ENCODE assay signal across 29 cellular contexts in the genomic region with DNA sequence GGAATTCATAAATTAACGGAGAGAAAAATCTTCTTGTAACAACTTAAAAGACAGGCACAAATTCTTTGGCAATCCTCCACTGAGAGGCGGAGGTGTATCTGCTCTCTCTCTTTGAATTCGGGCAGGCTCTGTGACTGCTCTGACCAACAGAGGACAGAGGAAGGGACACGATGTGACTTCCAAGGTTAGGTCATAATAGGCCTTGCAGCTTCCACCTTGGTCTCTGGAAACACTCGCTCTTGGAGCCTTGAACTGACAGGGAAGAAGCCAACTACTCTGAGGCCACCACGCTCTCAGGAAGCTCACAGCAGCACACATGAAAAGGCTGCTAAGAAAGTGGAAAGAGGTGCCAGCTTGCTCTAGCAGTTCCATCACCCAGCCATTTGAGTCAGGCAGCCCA.
"Had no signal": no experiment of that assay in that cellular context is flagged by ENCODE, and none has a peak within 500 bp of the region (broad histone marks: within the 10 kb centered on the region; RNA-seq: fewer than 3 reads in every experiment).

No MANE protein-coding gene starts in this region.

- H3K27me3 ChIP-seq: brain microvascular endothelial cell, ovary, thyroid gland, upper lobe of right lung had no signal

- H3K27ac Mint-ChIP-seq: activated naive CD8-positive, alpha-beta T cell treated with anti-CD3 and anti-CD28 coated beads for 36 hours; activated T-helper 2 cell treated with anti-CD3 and anti-CD28 coated beads, Interferon-gamma antibody, Interleukin-2, Interleukin-4, amounts not matched to agents 10 μg/mL and 5 μg/mL and 100 μg/mL, durations not matched to agents 14 hours and 24 hours and 36 hours; nephron progenitor cell; stimulated activated memory B cell treated with anti-CD40 and anti-IgM and Interleukin-4, amounts not matched to agents 10 μg/mL and 1 μg/mL and 100 μg/mL, for 72 hours had no signal

- H3K4me1 Mint-ChIP-seq: stimulated activated memory B cell treated with anti-CD40 and anti-IgM and Interleukin-4, amounts not matched to agents 10 μg/mL and 1 μg/mL and 100 μg/mL, for 72 hours had no signal

- H3K4me3 ChIP-seq: lung, mucosa of descending colon, ovary, prostate gland, smooth muscle cell, thyroid gland, upper lobe of right lung had no signal

- H3K4me3 Mint-ChIP-seq: activated naive CD8-positive, alpha-beta T cell treated with anti-CD3 and anti-CD28 coated beads for 36 hours; nephron progenitor cell; stimulated activated memory B cell treated with anti-CD40 and anti-IgM and Interleukin-4, amounts not matched to agents 10 μg/mL and 1 μg/mL and 100 μg/mL, for 72 hours; stimulated activated naive CD8-positive, alpha-beta T cell treated with anti-CD3 and anti-CD28 coated beads, Interleukin-15, amount 100 ng/mL, for 72 hours had no signal

- H3K36me3 ChIP-seq: ovary had no signal

- H3K9me3 Mint-ChIP-seq: activated naive CD8-positive, alpha-beta T cell treated with anti-CD3 and anti-CD28 coated beads for 36 hours; activated T-helper 2 cell treated with anti-CD3 and anti-CD28 coated beads, Interferon-gamma antibody, Interleukin-2, Interleukin-4, amounts not matched to agents 10 μg/mL and 5 μg/mL and 100 μg/mL, durations not matched to agents 14 hours and 24 hours and 36 hours; nephron progenitor cell; stimulated activated memory B cell treated with anti-CD40 and anti-IgM and Interleukin-4, amounts not matched to agents 10 μg/mL and 1 μg/mL and 100 μg/mL, for 72 hours; stimulated activated naive CD8-positive, alpha-beta T cell treated with anti-CD3 and anti-CD28 coated beads, Interleukin-15, amount 100 ng/mL, for 72 hours had no signal

- H3K27ac ChIP-seq: brain microvascular endothelial cell, ovary, prostate gland, thyroid gland, upper lobe of right lung, VCaP had no signal

- DNase-seq: activated CD4-positive, alpha-beta T cell treated with anti-CD3 and anti-CD28 coated beads for 48 hours; activated CD4-positive, alpha-beta T cell treated with anti-CD3 and anti-CD28 coated beads, Interleukin-2, amount 50 U/mL, for 48 hours; activated CD8-positive, alpha-beta memory T cell treated with anti-CD3 and anti-CD28 coated beads for 24 hours; activated naive CD8-positive, alpha-beta T cell treated with anti-CD3 and anti-CD28 coated beads for 36 hours; amniotic stem cell; brain microvascular endothelial cell; caudate nucleus; cortex of kidney; head of caudate nucleus; mucosa of descending colon; nephron progenitor cell; ovary; retina; stimulated activated CD4-positive, alpha-beta T cell treated with anti-CD3 and anti-CD28 coated beads, Interleukin-1b, Interleukin-23, amount 100 ng/mL, for 48 hours; stimulated activated CD4-positive, alpha-beta T cell treated with anti-CD3 and anti-CD28 coated beads, Interleukin-4, amount 100 ng/mL, for 4 hours; stimulated activated CD8-positive, alpha-beta memory T cell treated with anti-CD3 and anti-CD28 coated beads, Interleukin-4, amount 100 ng/mL, for 48 hours; stimulated activated naive CD8-positive, alpha-beta T cell treated with anti-CD3 and anti-CD28 coated beads, Interleukin-15, amount 100 ng/mL, for 72 hours; substantia nigra; T-helper 9 cell; thyroid gland; upper lobe of right lung had no signal

- H3K4me1 ChIP-seq: prostate gland, thyroid gland, upper lobe of right lung had no signal

- H3K9me3 ChIP-seq: mucosa of descending colon, ovary, prostate gland, thyroid gland, upper lobe of right lung had no signal

- H3K27me3 Mint-ChIP-seq: activated naive CD8-positive, alpha-beta T cell treated with anti-CD3 and anti-CD28 coated beads for 36 hours; stimulated activated memory B cell treated with anti-CD40 and anti-IgM and Interleukin-4, amounts not matched to agents 10 μg/mL and 1 μg/mL and 100 μg/mL, for 72 hours; stimulated activated naive CD8-positive, alpha-beta T cell treated with anti-CD3 and anti-CD28 coated beads, Interleukin-15, amount 100 ng/mL, for 72 hours had no signal

- ATAC-seq: activated CD4-positive, CD25-positive, alpha-beta regulatory T cell treated with anti-CD3 and anti-CD28 coated beads, Interleukin-2, amount 50 U/mL, for 24 hours; left lobe of liver; mucosa of descending colon; stimulated activated memory B cell treated with anti-CD40 and anti-IgM and Interleukin-4, amounts not matched to agents 10 μg/mL and 1 μg/mL and 100 μg/mL, for 72 hours; stimulated activated naive CD8-positive, alpha-beta T cell treated with anti-CD3 and anti-CD28 coated beads, Interleukin-15, amount 100 ng/mL, for 72 hours; upper lobe of right lung had no signal
